In the genomic region with DNA sequence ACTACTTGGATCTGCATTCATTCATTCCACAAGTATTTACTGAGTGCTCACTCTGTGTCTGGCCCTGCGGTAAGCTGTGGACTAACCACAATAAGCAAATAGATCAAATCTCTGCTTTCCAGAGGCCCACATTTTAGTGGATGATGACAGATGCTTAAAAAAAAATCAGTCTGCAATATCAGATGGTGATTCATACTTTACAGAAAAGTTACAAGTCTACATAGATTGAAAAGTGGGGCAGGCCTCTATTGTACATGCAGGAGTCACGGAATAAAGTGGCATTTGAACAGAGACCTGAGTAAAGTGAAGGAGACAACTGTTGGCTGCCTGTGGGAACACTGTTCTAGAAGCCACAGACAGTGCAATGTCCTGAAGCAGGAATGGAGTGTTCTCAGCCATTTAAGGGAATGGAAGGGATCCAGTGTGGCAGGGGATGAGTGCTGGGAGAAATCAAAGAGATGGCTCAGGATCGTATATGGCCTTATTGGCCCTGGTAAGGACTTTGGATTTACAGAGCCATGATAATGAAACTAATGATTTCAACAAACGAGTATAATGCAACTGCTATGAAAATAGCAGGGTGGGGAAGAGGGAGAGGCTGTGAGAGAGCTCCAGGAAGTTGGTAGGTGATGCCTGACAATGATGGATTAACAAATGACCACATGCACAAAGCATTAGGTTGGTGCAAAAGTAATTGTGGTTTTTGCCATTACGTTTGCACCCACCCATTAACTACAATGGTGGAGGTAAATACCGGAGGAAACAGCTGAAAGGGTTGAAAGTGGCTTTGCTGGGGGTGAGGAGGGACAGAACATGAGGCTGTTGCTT, we compare ENCODE assay signal across 1 cellular context.
TF ChIP-seq lines count a peak whose summit lies in the region.

No MANE protein-coding gene starts in this region.

TF ChIP-seq in SK-N-SH treated with all-trans-retinoic acid at 6 μM for 48 hours, 23 proteins besides CTCF, POLR2A, EP300 and RAD21 (continued from another document):
- TF ChIP-seq CSDC2 (CRISPR knock-in tag; IDR thresholded peaks at IDR 0.05) (no peak), ZC3H10 (CRISPR knock-in tag; IDR thresholded peaks at IDR 0.05) (no peak), ARNTL (CRISPR knock-in tag; IDR thresholded peaks at IDR 0.05; ENCODE audit: borderline replicate concordance, low read depth) (no peak), ZFP30 (CRISPR knock-in tag; IDR thresholded peaks at IDR 0.05) (no peak), TCF4 (CRISPR knock-in tag; IDR thresholded peaks at IDR 0.05; ENCODE audit: borderline replicate concordance) (peak; percentile 32; the same call in 1 of the 2 replicates), ZNF8 (CRISPR knock-in tag; IDR thresholded peaks at IDR 0.05) (no peak)
- TF ChIP-seq, protein P1, sequence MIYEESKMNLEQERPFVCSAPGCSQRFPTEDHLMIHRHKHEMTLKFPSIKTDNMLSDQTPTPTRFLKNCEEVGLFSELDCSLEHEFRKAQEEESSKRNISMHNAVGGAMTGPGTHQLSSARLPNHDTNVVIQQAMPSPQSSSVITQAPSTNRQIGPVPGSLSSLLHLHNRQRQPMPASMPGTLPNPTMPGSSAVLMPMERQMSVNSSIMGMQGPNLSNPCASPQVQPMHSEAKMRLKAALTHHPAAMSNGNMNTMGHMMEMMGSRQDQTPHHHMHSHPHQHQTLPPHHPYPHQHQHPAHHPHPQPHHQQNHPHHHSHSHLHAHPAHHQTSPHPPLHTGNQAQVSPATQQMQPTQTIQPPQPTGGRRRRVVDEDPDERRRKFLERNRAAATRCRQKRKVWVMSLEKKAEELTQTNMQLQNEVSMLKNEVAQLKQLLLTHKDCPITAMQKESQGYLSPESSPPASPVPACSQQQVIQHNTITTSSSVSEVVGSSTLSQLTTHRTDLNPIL (CRISPR knock-in tag; IDR thresholded peaks at IDR 0.05; ENCODE audit: low read depth), result no peak
- TF ChIP-seq, protein P2, sequence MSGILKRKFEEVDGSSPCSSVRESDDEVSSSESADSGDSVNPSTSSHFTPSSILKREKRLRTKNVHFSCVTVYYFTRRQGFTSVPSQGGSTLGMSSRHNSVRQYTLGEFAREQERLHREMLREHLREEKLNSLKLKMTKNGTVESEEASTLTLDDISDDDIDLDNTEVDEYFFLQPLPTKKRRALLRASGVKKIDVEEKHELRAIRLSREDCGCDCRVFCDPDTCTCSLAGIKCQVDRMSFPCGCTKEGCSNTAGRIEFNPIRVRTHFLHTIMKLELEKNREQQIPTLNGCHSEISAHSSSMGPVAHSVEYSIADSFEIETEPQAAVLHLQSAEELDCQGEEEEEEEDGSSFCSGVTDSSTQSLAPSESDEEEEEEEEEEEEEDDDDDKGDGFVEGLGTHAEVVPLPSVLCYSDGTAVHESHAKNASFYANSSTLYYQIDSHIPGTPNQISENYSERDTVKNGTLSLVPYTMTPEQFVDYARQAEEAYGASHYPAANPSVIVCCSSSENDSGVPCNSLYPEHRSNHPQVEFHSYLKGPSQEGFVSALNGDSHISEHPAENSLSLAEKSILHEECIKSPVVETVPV (CRISPR knock-in tag; IDR thresholded peaks at IDR 0.05), result no peak
